Comparison of ENCODE assay signal across 8 cellular contexts in the genomic region with DNA sequence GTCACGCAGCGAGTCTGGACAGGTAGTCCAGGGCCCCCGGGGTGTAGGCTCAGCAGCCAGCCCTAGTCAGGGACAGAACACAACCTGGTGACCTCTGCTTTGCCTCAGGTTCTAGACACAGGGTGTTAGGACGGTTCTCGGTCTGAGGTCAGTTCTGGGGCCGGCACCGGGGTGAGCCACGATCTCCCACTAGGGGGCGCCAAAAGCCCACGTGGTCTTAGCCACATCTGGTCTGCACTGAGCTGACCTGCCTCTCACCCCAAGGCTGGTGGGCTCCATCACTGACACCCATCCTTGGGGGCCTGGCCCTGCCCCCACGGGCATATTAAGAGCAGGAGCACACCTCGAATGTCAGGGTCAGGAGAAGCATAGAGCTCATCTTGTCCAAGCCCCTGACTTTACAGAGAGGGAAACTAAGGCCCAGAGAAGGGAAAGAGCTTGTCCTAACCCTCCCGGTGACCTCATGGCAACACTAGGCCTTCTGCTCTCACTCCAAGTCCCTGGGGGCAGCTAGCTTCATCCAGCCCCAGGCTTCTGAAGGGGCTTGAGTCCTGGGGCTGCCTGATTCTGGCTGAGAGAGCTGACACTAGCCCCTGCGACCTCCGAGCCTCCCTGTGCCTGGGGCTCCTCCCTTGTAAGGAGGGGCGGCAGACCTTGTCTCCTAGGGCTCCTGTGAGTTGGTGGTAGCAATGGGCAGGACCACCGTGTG.
DNase-seq lines count a peak whose midpoint lies in the region; ATAC-seq and TF ChIP-seq lines count a peak whose summit lies in the region.

No MANE protein-coding gene starts in this region.

- TF ChIP-seq CTCF in VCaP (conservative IDR thresholded peaks at IDR 0.05) (peak; percentile 94), brain microvascular endothelial cell (IDR thresholded peaks at IDR 0.05; ENCODE audit: low read depth, low read length, missing control alignments) (peak; percentile 93)

- DNase-seq in EL (peak; percentile 68), HCEC 1CT (peak; percentile 50), NCI-H1105 treated with DMSO at 0.1 percent for 48 hours (lab: John Stamatoyannopoulos, UW) (peak; percentile 40), brain microvascular endothelial cell (peak; percentile 66), islet precursor cell (peak; percentile 93)
- DNase-seq in stimulated activated CD4-positive, alpha-beta T cell treated with anti-CD3 and anti-CD28 coated beads, Interleukin-2, amount 100 ng/mL, for 24 hours = peak; percentile 89 to 90

- no peak for ATAC-seq in GM19452 (IDR thresholded peaks at IDR 0.05; ENCODE audit: unreplicated experiment)

- no peak overlapping the region for H3K4me3 ChIP-seq in brain microvascular endothelial cell (ENCODE audit: low read depth, low read length)

- no peaks in the 10 kb centered on the region for H3K36me3 ChIP-seq in brain microvascular endothelial cell (replicated peaks)

- in situ Hi-C loops in brain microvascular endothelial cell (cut with HindIII; ENCODE audit: low pct_ligation_motif_present, low sequenced_read_pairs) = loop anchor here (25.0 kb wide), 1 partner anchor 99 kb away; a partner anchor contains a TSS

- no peak overlapping the region for H3K27ac ChIP-seq in VCaP
- no peak overlapping the region for H3K27ac ChIP-seq in brain microvascular endothelial cell

- no peaks in the 10 kb centered on the region for H3K27me3 ChIP-seq in brain microvascular endothelial cell (replicated peaks)

Comparison
In these comparisons a context has a peak if more than half of its experiments do, and no peak if none do; other contexts are left out.
1. DNase-seq: peak in every context shown above with its lines; median percentile 93 in islet precursor cell; 90 in stimulated activated CD4-positive, alpha-beta T cell treated with anti-CD3 and anti-CD28 coated beads, Interleukin-2, amount 100 ng/mL, for 24 hours; 68 in EL; 66 in brain microvascular endothelial cell; 50 in HCEC 1CT; 40 in NCI-H1105 treated with DMSO at 0.1 percent for 48 hours.